ENCODE assay signal across 8 cellular contexts in genomic region chr9:6080154-6080716, GRCh38.
DNase-seq lines count a peak whose midpoint lies in the region; TF ChIP-seq lines count a peak whose summit lies in the region.

No MANE protein-coding gene starts in this region.

- peaks cover 4% of the 10 kb centered on the region for H3K4me1 ChIP-seq in adipocyte (ENCODE audit: control insufficient read depth, insufficient read depth, low read length)
- peaks cover 16% of the 10 kb centered on the region for H3K4me1 ChIP-seq in cardiac muscle cell (ENCODE audit: low read depth)
- H3K4me1 ChIP-seq in transverse colon = peaks cover 0 to 6% (median 0%) of the 10 kb centered on the region in 4 donors

- H3K36me3 ChIP-seq in SK-N-MC (ENCODE audit: insufficient read depth, low read length) = no peaks in the 10 kb centered on the region
- no peaks in the 10 kb centered on the region for H3K36me3 ChIP-seq in adipocyte (ENCODE audit: control insufficient read depth, insufficient read depth, low read length, severe bottlenecking)
- no peaks in the 10 kb centered on the region for H3K36me3 ChIP-seq in cardiac muscle cell
- H3K36me3 ChIP-seq in transverse colon = no peaks in the 10 kb centered on the region

- no peak overlapping the region for H3K27ac ChIP-seq in SK-N-MC
- H3K27ac ChIP-seq in cardiac muscle cell = peak overlapping the region; percentile 94
- peak overlapping the region; percentile 50 to 74 (median 68) for H3K27ac ChIP-seq in transverse colon

- WGBS in transverse colon (ENCODE audit: low coverage in 1 of 2), 2 donors = 31 to 35% methylated on average over 10 to 18 of the region's 18 CpGs

- no peak for TF ChIP-seq CTCF in cardiac muscle cell (IDR thresholded peaks at IDR 0.05; ENCODE audit: low read depth, low read length)
- peak in 2 of 5 experiments; percentile 12 to 34 for TF ChIP-seq CTCF in transverse colon (IDR thresholded peaks at IDR 0.05)

- no peak for TF ChIP-seq POLR2A in transverse colon (IDR thresholded peaks at IDR 0.05)

- in situ Hi-C loops in transverse colon (cut with MboI; ENCODE audit: low pct_ligation_motif_present in 1 of 4, low pct_unique_long_range_greater_than_20kb in 1 of 4, low sequenced_read_pairs in 3 of 4) = no loop called here

- no peaks in the 10 kb centered on the region for H3K27me3 ChIP-seq in adipocyte (replicated peaks; ENCODE audit: control insufficient read depth, insufficient read depth, low read length)
- H3K27me3 ChIP-seq in cardiac muscle cell = no peaks in the 10 kb centered on the region
- H3K27me3 ChIP-seq in transverse colon = no peaks in the 10 kb centered on the region

- H3K4me3 ChIP-seq in SK-N-MC = peak overlapping the region; percentile 56
- H3K4me3 ChIP-seq in adipocyte (ENCODE audit: low read length) = peak overlapping the region; percentile 87
- H3K4me3 ChIP-seq in cardiac muscle cell = peak overlapping the region; percentile 25
- peak overlapping the region; percentile 3 to 50 (median 32) for H3K4me3 ChIP-seq in transverse colon

- H3K9me3 ChIP-seq in SK-N-MC (ENCODE audit: low read depth, low read length) (no peaks in the 10 kb centered on the region), adipocyte (ENCODE audit: control insufficient read depth, low read length) (no peaks in the 10 kb centered on the region), cardiac muscle cell (ENCODE audit: low read depth) (no peaks in the 10 kb centered on the region), transverse colon (no peaks in the 10 kb centered on the region)

- DNase-seq in DMS114 treated with DMSO at 0.1 percent for 48 hours (lab: John Stamatoyannopoulos, UW; ENCODE audit: unreplicated experiment) = peak; percentile 92
- DNase-seq in GOT3 (lab: John Stamatoyannopoulos, UW) = peak; percentile 12
- DNase-seq in NAMALWA (ENCODE audit: low spot score) = peak; percentile 90
- DNase-seq in SK-N-MC (ENCODE audit: low read depth, low spot score) = peak; percentile 61
- DNase-seq in adipocyte (ENCODE audit: low read depth) = peak; percentile 94
- DNase-seq in cardiac muscle cell (ENCODE audit: low read depth in 1 of 2, low spot score in 1 of 2) = peak; percentile 96
- DNase-seq in pons (ENCODE audit: low spot score) = peak; percentile 71
- peak; percentile 89 for DNase-seq in transverse colon

- H3K9ac ChIP-seq in SK-N-MC (ENCODE audit: insufficient read length) = no peak overlapping the region
- peak overlapping the region; percentile 71 for H3K9ac ChIP-seq in adipocyte (ENCODE audit: low read length)

- no peak for TF ChIP-seq EP300 in transverse colon (IDR thresholded peaks at IDR 0.05; ENCODE audit: low read depth)

- intact Hi-C loops in transverse colon (cut with DNase I; ENCODE audit: low total_unique reads) = no loop called here

Comparison
In these comparisons a context has a peak if more than half of its experiments do, and no peak if none do; other contexts are left out.
1. DNase-seq: peak in every context shown above with its lines; median percentile 96 in cardiac muscle cell; 94 in adipocyte; 92 in DMS114 treated with DMSO at 0.1 percent for 48 hours; 90 in NAMALWA; 89 in transverse colon; 71 in pons; 61 in SK-N-MC; 12 in GOT3.
2. H3K4me3 ChIP-seq: peak in every context shown above with its lines; median percentile 87 in adipocyte; 56 in SK-N-MC; 32 in transverse colon; 25 in cardiac muscle cell.